ENCODE assay signal across 8 cellular contexts in the genomic region with DNA sequence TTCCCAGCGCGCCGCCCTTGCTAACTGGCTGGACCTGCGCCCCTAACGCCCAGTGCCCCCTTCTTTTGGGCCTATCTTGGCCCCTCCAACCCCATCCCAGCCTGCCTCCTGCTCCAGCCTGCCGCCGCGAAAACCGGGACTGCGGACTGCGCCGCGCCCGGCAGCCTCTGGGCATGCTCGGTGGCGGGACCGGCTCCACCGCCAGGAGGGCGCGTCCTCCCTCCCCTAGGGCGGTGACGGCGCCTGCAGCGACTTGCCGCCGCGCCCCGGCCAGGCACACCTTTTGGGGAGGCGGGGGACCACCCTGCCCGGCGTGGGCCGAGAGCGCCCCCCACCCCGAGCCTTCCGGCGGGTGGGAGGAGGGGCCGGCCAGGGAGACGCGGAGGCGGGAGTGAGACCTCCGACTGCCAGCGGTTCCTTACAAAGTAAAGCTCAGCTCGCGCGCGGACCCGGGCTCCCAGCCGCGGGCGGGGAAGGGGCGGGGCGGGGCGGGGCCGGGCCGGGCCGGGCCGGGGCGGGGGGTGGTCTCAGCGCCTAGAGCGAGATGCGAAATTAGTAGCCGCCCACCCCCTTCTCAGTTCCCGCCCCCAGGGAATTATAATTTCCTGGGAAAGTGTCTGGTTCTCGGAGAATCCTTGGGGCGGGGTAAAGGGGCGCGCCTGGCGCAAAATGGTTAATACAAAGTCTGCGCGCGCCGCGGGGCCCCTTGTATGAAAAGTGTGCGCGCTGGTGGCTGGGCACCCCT.
DNase-seq lines count a peak whose midpoint lies in the region; ATAC-seq and TF ChIP-seq lines count a peak whose summit lies in the region.

No MANE protein-coding gene starts in this region.

- H3K27ac Mint-ChIP-seq in T-helper 2 cell treated with Interferon-gamma antibody and Interleukin-4, amounts not matched to agents 5 μg/mL and 100 μg/mL, for 36 hours: peak overlapping the region; percentile 80
- H3K27ac Mint-ChIP-seq in endodermal cell: peak overlapping the region; percentile 93

- peak overlapping the region; percentile 53 for H2AK5ac ChIP-seq in mesenchymal stem cell (ENCODE audit: low read length, severe bottlenecking)

- peaks cover 2% of the 10 kb centered on the region for H3K79me1 ChIP-seq in mesenchymal stem cell (replicated peaks; ENCODE audit: low read length, poor library complexity, severe bottlenecking)

- no peaks in the 10 kb centered on the region for H3K36me3 Mint-ChIP-seq in T-helper 2 cell treated with Interferon-gamma antibody and Interleukin-4, amounts not matched to agents 5 μg/mL and 100 μg/mL, for 36 hours (ENCODE audit: low read depth)
- H3K36me3 Mint-ChIP-seq in endodermal cell (ENCODE audit: low read depth): no peaks in the 10 kb centered on the region

- H3K23ac ChIP-seq in mesenchymal stem cell (ENCODE audit: low read length in 2 of 2): peak overlapping the region in 1 of 2 experiments; percentile 89

- H4K91ac ChIP-seq in mesenchymal stem cell (ENCODE audit: low read length): peak overlapping the region; percentile 87

- H2BK12ac ChIP-seq in mesenchymal stem cell (ENCODE audit: low read length in 2 of 2): peak overlapping the region in 1 of 2 experiments; percentile 95

- H3K18ac ChIP-seq in mesenchymal stem cell (ENCODE audit: low read depth in 1 of 2, low read length in 2 of 2): peak overlapping the region; percentile 90 to 98

- peak overlapping the region; percentile 83 to 93 for H3K4ac ChIP-seq in mesenchymal stem cell (ENCODE audit: low read depth in 1 of 2, low read length in 2 of 2)

- peak overlapping the region; percentile 54 for H3K9ac ChIP-seq in endodermal cell (ENCODE audit: extremely low read depth, low read length, poor library complexity, severe bottlenecking)
- H3K9ac ChIP-seq in mesenchymal stem cell (ENCODE audit: low read length): peak overlapping the region; percentile 96

- peak overlapping the region in 1 of 2 experiments; percentile 95 for H3K14ac ChIP-seq in mesenchymal stem cell (ENCODE audit: low read length in 2 of 2)

- H4K8ac ChIP-seq in mesenchymal stem cell (ENCODE audit: low read length): peak overlapping the region; percentile 93

- peak overlapping the region; percentile 91 for H2BK120ac ChIP-seq in mesenchymal stem cell (ENCODE audit: low read depth, low read length)

- TF ChIP-seq CTCF in A673 (conservative IDR thresholded peaks at IDR 0.05; ENCODE audit: low read depth, low read length) (no peak), GM12865 (IDR thresholded peaks at IDR 0.05; ENCODE audit: insufficient read depth, low read depth, low read length, missing control alignments) (no peak), endodermal cell (conservative IDR thresholded peaks at IDR 0.05) (peak; percentile 57)

- peaks cover 17% of the 10 kb centered on the region for H3K4me1 Mint-ChIP-seq in T-helper 2 cell treated with Interferon-gamma antibody and Interleukin-4, amounts not matched to agents 5 μg/mL and 100 μg/mL, for 36 hours (ENCODE audit: low read depth)
- H3K4me1 Mint-ChIP-seq in endodermal cell: peaks cover 23% of the 10 kb centered on the region

- WGBS in endodermal cell (ENCODE audit: insufficient coverage in 1 of 2, insufficient read length in 1 of 2), 2 experiments: 0% methylated on average over 15 to 74 of the region's 75 CpGs
- under 1% methylated on average over 41 of the region's 75 CpGs for WGBS in mesenchymal stem cell

- peak; percentile 79 for ATAC-seq in HG02642 (IDR thresholded peaks at IDR 0.05; ENCODE audit: poor library complexity, unreplicated experiment)

- DNase-seq in A673 (ENCODE audit: low spot score) (peak; percentile 92), GM12865 (ENCODE audit: low read depth) (peak; percentile 63), NCI-H128 (lab: John Stamatoyannopoulos, UW; ENCODE audit: unreplicated experiment) (peak; percentile 76), endodermal cell (peak; percentile 95), mesenchymal stem cell (peak; percentile 93)
- peak; percentile 68 for DNase-seq in T-helper 2 cell treated with Interferon-gamma antibody and Interleukin-4, amounts not matched to agents 5 μg/mL and 100 μg/mL, for 36 hours (ENCODE audit: low spot score)

- POLR2A ChIA-PET in A673 (lab: Charles Lee; ENCODE audit: low non-redundant PET): interaction anchor here (0.6 kb wide), 2 partner anchors 13 to 803 kb away, joined by 3 to 11 read pairs; no protein-coding TSS in a partner anchor

- peak overlapping the region; percentile 91 for H3K4me3 Mint-ChIP-seq in T-helper 2 cell treated with Interferon-gamma antibody and Interleukin-4, amounts not matched to agents 5 μg/mL and 100 μg/mL, for 36 hours
- peak overlapping the region; percentile 82 for H3K4me3 Mint-ChIP-seq in endodermal cell

- H3K27me3 ChIP-seq in A673 (replicated peaks; ENCODE audit: insufficient read depth, low read depth, low read length, poor library complexity): peaks cover 10% of the 10 kb centered on the region
- no peaks in the 10 kb centered on the region for H3K27me3 ChIP-seq in endodermal cell (ENCODE audit: control insufficient read depth, insufficient read depth, low read length, poor library complexity, severe bottlenecking)
- no peaks in the 10 kb centered on the region for H3K27me3 ChIP-seq in mesenchymal stem cell (ENCODE audit: control insufficient read depth in 1 of 2, insufficient read depth in 1 of 2, low read length in 2 of 2)

- H3K9me3 Mint-ChIP-seq in T-helper 2 cell treated with Interferon-gamma antibody and Interleukin-4, amounts not matched to agents 5 μg/mL and 100 μg/mL, for 36 hours: no peaks in the 10 kb centered on the region
- H3K9me3 Mint-ChIP-seq in endodermal cell: no peaks in the 10 kb centered on the region

- peaks cover 11% of the 10 kb centered on the region for H3K4me1 ChIP-seq in A673 (ENCODE audit: insufficient read depth, low read length, poor library complexity, severe bottlenecking)
- H3K4me1 ChIP-seq in endodermal cell (ENCODE audit: control insufficient read depth, insufficient read depth, low read length): peaks cover 11% of the 10 kb centered on the region
- H3K4me1 ChIP-seq in mesenchymal stem cell (ENCODE audit: control insufficient read depth, insufficient read depth, low read depth, low read length): peaks cover 14% of the 10 kb centered on the region

- peak overlapping the region; percentile 81 for H2BK5ac ChIP-seq in mesenchymal stem cell (ENCODE audit: low read depth, low read length, poor library complexity, severe bottlenecking)

- H3K36me3 ChIP-seq in A673 (ENCODE audit: insufficient read depth, low read length, poor library complexity, severe bottlenecking): no peaks in the 10 kb centered on the region
- no peaks in the 10 kb centered on the region for H3K36me3 ChIP-seq in endodermal cell (ENCODE audit: control insufficient read depth, insufficient read depth, low read length)
- H3K36me3 ChIP-seq in mesenchymal stem cell (ENCODE audit: control insufficient read depth in 1 of 2, insufficient read depth in 2 of 2, low read depth in 1 of 2, low read length in 2 of 2): peaks cover under 1 to 1% of the 10 kb centered on the region in 2 experiments

- H3K9me3 ChIP-seq in A673 (ENCODE audit: low read depth, low read length, poor library complexity, severe bottlenecking): no peaks in the 10 kb centered on the region
- H3K9me3 ChIP-seq in endodermal cell (ENCODE audit: control insufficient read depth, low read length): no peaks in the 10 kb centered on the region
- no peaks in the 10 kb centered on the region for H3K9me3 ChIP-seq in mesenchymal stem cell (ENCODE audit: control insufficient read depth, low read length)

- H3K27ac ChIP-seq in A673 (ENCODE audit: low read depth, low read length, poor library complexity, severe bottlenecking) (no peak overlapping the region), endodermal cell (ENCODE audit: low read depth, low read length) (peak overlapping the region; percentile 62), mesenchymal stem cell (ENCODE audit: low read length, poor library complexity, severe bottlenecking) (peak overlapping the region; percentile 97), temporal lobe (ENCODE audit: low read depth, low read length) (peak overlapping the region; percentile 91)

- peak overlapping the region; percentile 92 for H2BK15ac ChIP-seq in mesenchymal stem cell (ENCODE audit: low read depth, poor library complexity, severe bottlenecking)

- no TSS peak for BruUV-seq in A673 (replicated peaks; lab: Mats Ljungman, UMichigan)

- H3K4me3 ChIP-seq in A673 (ENCODE audit: low read depth, low read length, poor library complexity, severe bottlenecking): peak overlapping the region; percentile 64
- H3K4me3 ChIP-seq in GM12865 (ENCODE audit: low read depth, low read length): peak overlapping the region; percentile 54
- H3K4me3 ChIP-seq in endodermal cell (ENCODE audit: low read length): peak overlapping the region; percentile 84
- peak overlapping the region; percentile 89 to 92 for H3K4me3 ChIP-seq in mesenchymal stem cell (ENCODE audit: insufficient read depth in 1 of 2, low read depth in 1 of 2, low read length in 2 of 2)

- CTCF ChIA-PET in A673 (lab: Charles Lee): interaction anchor here (0.6 kb wide), 1 partner anchor 243 kb away, joined by 3 read pairs; no protein-coding TSS in a partner anchor

- intact Hi-C loops in A673 (cut with micrococcal nuclease; ENCODE audit: unreplicated experiment): no loop called here

- H3K4me2 ChIP-seq in mesenchymal stem cell (ENCODE audit: low read length, poor library complexity, severe bottlenecking): peak overlapping the region; percentile 56

- peaks cover 68% of the 10 kb centered on the region for H3K27me3 Mint-ChIP-seq in T-helper 2 cell treated with Interferon-gamma antibody and Interleukin-4, amounts not matched to agents 5 μg/mL and 100 μg/mL, for 36 hours (ENCODE audit: low read depth)
- peaks cover 28% of the 10 kb centered on the region for H3K27me3 Mint-ChIP-seq in endodermal cell (ENCODE audit: insufficient read depth)

- H2AFZ ChIP-seq in mesenchymal stem cell (ENCODE audit: low read depth, low read length): peak overlapping the region; percentile 43
